Comparison of ENCODE assay signal across 1 cellular context in genomic region chr12:49652921-49653520, GRCh38.
TF ChIP-seq lines count a peak whose summit lies in the region.

No MANE protein-coding gene starts in this region.

TF ChIP-seq in K562, 482 proteins besides CTCF, POLR2A, EP300 and RAD21:
- TF ChIP-seq SPI1 (IDR thresholded peaks at IDR 0.05; ENCODE audit: borderline replicate concordance, low read depth, low read length), result 0 out of 2 replicates have a peak, but pooled peaks have one; percentile 9
- TF ChIP-seq SIRT6 (IDR thresholded peaks at IDR 0.05; ENCODE audit: low read depth, low read length), result no peak
- TF ChIP-seq CBX3 (IDR thresholded peaks at IDR 0.05; ENCODE audit: borderline replicate concordance in 1 of 2, low read length in 2 of 2), result no peak
